ENCODE assay signal across 28 cellular contexts in the genomic region with DNA sequence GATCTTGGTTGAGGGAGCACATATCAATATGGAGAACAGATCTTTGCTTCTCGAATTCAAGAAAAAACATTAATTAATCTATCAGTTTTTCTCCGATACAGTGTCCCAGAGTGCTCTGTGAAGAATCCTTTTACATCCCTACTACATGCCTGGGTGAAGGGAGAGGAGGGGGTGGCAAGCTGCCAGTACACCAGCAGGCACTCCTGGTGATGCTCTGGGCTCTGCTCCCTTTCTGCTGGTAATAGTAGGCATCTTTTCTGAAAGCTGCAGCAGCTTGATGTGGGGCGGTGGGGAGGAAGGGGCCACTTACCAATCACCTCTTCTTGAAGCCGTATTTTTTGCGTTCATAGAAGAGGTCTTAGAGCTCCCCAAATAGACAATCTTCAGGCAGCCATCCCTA. TPM values are rescaled to one million over a fixed set of nuclear protein-coding genes. Genes with fewer than 3 reads are reported as not detected.
A peak's percentile ranks its signal among the peaks of the same experiment; 100 is the strongest.
DNase-seq lines count a peak whose midpoint lies in the region; ATAC-seq, FAIRE-seq and TF ChIP-seq lines count a peak whose summit lies in the region.
"Had no signal": no experiment of that assay in that cellular context is flagged by ENCODE, and none has a peak within 500 bp of the region (broad histone marks: within the 10 kb centered on the region; RNA-seq: fewer than 3 reads in every experiment).

No MANE protein-coding gene starts in this region.

- no peaks in the 10 kb centered on the region for H3K36me3 ChIP-seq in pancreas
- H3K36me3 ChIP-seq: gastroesophageal sphincter, vagina had no signal

- H3K27ac ChIP-seq in pancreas: no peak overlapping the region
- H3K27ac ChIP-seq: gastroesophageal sphincter, testis, vagina had no signal

- no peak for TF ChIP-seq CTCF in natural killer cell (IDR thresholded peaks at IDR 0.05)
- TF ChIP-seq CTCF in pancreas (IDR thresholded peaks at IDR 0.05): no peak

- H3K27ac Mint-ChIP-seq in natural killer cell treated with Interleukin-12 subunit alpha and Interleukin-12 subunit beta and Interleukin-15 and Interleukin-18, amount 100 ng/mL, for 72 hours: peak overlapping the region; percentile 92 to 94
- peak overlapping the region in 1 of 2 donors; percentile 79 for H3K27ac Mint-ChIP-seq in natural killer cell
- peak overlapping the region; percentile 26 for H3K27ac Mint-ChIP-seq in activated naive CD8-positive, alpha-beta T cell treated with anti-CD3 and anti-CD28 coated beads, Interleukin-2, amount 50 U/mL, for 24 hours
- H3K27ac Mint-ChIP-seq: stimulated activated naive B cell treated with anti-CD40 and anti-IgM and Interleukin-4, amounts not matched to agents 10 μg/mL and 1 μg/mL and 100 μg/mL, for 72 hours had no signal

- peaks cover 6% of the 10 kb centered on the region for H3K36me3 Mint-ChIP-seq in natural killer cell treated with Interleukin-12 subunit alpha and Interleukin-12 subunit beta and Interleukin-15 and Interleukin-18, amount 100 ng/mL, for 72 hours
- H3K36me3 Mint-ChIP-seq in natural killer cell: no peaks in the 10 kb centered on the region
- peaks cover 12% of the 10 kb centered on the region for H3K36me3 Mint-ChIP-seq in activated naive CD8-positive, alpha-beta T cell treated with anti-CD3 and anti-CD28 coated beads, Interleukin-2, amount 50 U/mL, for 24 hours (ENCODE audit: low read depth)
- H3K36me3 Mint-ChIP-seq: CD14-positive monocyte; IgD-negative memory B cell; stimulated activated naive B cell treated with anti-CD40 and anti-IgM and Interleukin-4, amounts not matched to agents 10 μg/mL and 1 μg/mL and 100 μg/mL, for 72 hours had no signal

- H3K4me3 ChIP-seq in pancreas: no peak overlapping the region
- H3K4me3 ChIP-seq: gastroesophageal sphincter, testis, vagina had no signal

- H3K27me3 Mint-ChIP-seq in natural killer cell treated with Interleukin-12 subunit alpha and Interleukin-12 subunit beta and Interleukin-15 and Interleukin-18, amount 100 ng/mL, for 72 hours: no peaks in the 10 kb centered on the region
- H3K27me3 Mint-ChIP-seq in natural killer cell (ENCODE audit: low read depth in 2 of 2): no peaks in the 10 kb centered on the region
- no peaks in the 10 kb centered on the region for H3K27me3 Mint-ChIP-seq in activated naive CD8-positive, alpha-beta T cell treated with anti-CD3 and anti-CD28 coated beads, Interleukin-2, amount 50 U/mL, for 24 hours
- H3K27me3 Mint-ChIP-seq: IgD-negative memory B cell; naive thymus-derived CD8-positive, alpha-beta T cell; stimulated activated naive B cell treated with anti-CD40 and anti-IgM and Interleukin-4, amounts not matched to agents 10 μg/mL and 1 μg/mL and 100 μg/mL, for 72 hours had no signal

- H3K27me3 ChIP-seq in pancreas: no peaks in the 10 kb centered on the region
- H3K27me3 ChIP-seq: gastroesophageal sphincter, testis, vagina had no signal

- 77 to 87% methylated on average over 5 of the region's 5 CpGs for WGBS in pancreas, 2 donors

- no peaks in the 10 kb centered on the region for H3K4me1 ChIP-seq in pancreas
- H3K4me1 ChIP-seq: testis had no signal

- peak overlapping the region; percentile 65 for H3K4me3 Mint-ChIP-seq in natural killer cell treated with Interleukin-12 subunit alpha and Interleukin-12 subunit beta and Interleukin-15 and Interleukin-18, amount 100 ng/mL, for 72 hours
- no peak overlapping the region for H3K4me3 Mint-ChIP-seq in natural killer cell
- H3K4me3 Mint-ChIP-seq in activated naive CD8-positive, alpha-beta T cell treated with anti-CD3 and anti-CD28 coated beads, Interleukin-2, amount 50 U/mL, for 24 hours: no peak overlapping the region
- H3K4me3 Mint-ChIP-seq: CD14-positive monocyte; IgD-negative memory B cell; stimulated activated naive B cell treated with anti-CD40 and anti-IgM and Interleukin-4, amounts not matched to agents 10 μg/mL and 1 μg/mL and 100 μg/mL, for 72 hours had no signal

- FAIRE-seq in pancreas (lab: Jason Lieb, UNC): no peak
- FAIRE-seq: bronchial epithelial cell, G401.6, islet of Langerhans had no signal

- no peaks in the 10 kb centered on the region for H3K9me3 Mint-ChIP-seq in natural killer cell treated with Interleukin-12 subunit alpha and Interleukin-12 subunit beta and Interleukin-15 and Interleukin-18, amount 100 ng/mL, for 72 hours
- H3K9me3 Mint-ChIP-seq in natural killer cell: no peaks in the 10 kb centered on the region
- H3K9me3 Mint-ChIP-seq in activated naive CD8-positive, alpha-beta T cell treated with anti-CD3 and anti-CD28 coated beads, Interleukin-2, amount 50 U/mL, for 24 hours: no peaks in the 10 kb centered on the region
- H3K9me3 Mint-ChIP-seq: IgD-negative memory B cell; naive thymus-derived CD8-positive, alpha-beta T cell; stimulated activated naive B cell treated with anti-CD40 and anti-IgM and Interleukin-4, amounts not matched to agents 10 μg/mL and 1 μg/mL and 100 μg/mL, for 72 hours had no signal

- intact Hi-C loops in natural killer cell (cut with micrococcal nuclease) (no loop called here), pancreas (cut with DNase I) (no loop called here)

- no peaks in the 10 kb centered on the region for H3K9me3 ChIP-seq in pancreas
- H3K9me3 ChIP-seq: gastroesophageal sphincter, testis, vagina had no signal

- no peak for ATAC-seq in natural killer cell treated with Interleukin-12 subunit alpha and Interleukin-12 subunit beta and Interleukin-15 and Interleukin-18, amount 100 ng/mL, for 72 hours
- ATAC-seq in natural killer cell: no peak
- ATAC-seq in activated naive CD8-positive, alpha-beta T cell treated with anti-CD3 and anti-CD28 coated beads, Interleukin-2, amount 50 U/mL, for 24 hours: no peak
- no peak for ATAC-seq in pancreas
- ATAC-seq: gastroesophageal sphincter; left ventricle myocardium superior; naive thymus-derived CD8-positive, alpha-beta T cell; Panc1; stimulated activated naive B cell treated with anti-CD40 and anti-IgM and Interleukin-4, amounts not matched to agents 10 μg/mL and 1 μg/mL and 100 μg/mL, for 72 hours had no signal

- no peak for DNase-seq in natural killer cell treated with Interleukin-12 subunit alpha and Interleukin-12 subunit beta and Interleukin-15 and Interleukin-18, amount 100 ng/mL, for 72 hours (ENCODE audit: low spot score)
- no peak for DNase-seq in natural killer cell
- DNase-seq in NCI-H446 (lab: John Stamatoyannopoulos, UW): peak; percentile 7 to 56
- DNase-seq in activated naive CD8-positive, alpha-beta T cell treated with anti-CD3 and anti-CD28 coated beads, Interleukin-2, amount 50 U/mL, for 24 hours: no peak
- DNase-seq in NCI-H82 (lab: John Stamatoyannopoulos, UW): no peak
- no peak for DNase-seq in foreskin melanocyte
- no peak for DNase-seq in pancreas
- DNase-seq: activated CD4-positive, alpha-beta T cell treated with anti-CD3 and anti-CD28 coated beads for 4 hours; activated naive CD4-positive, alpha-beta T cell treated with Interleukin-2 at 50 U/mL for 16 hours; DMS153; left ventricle myocardium superior; midbrain; naive thymus-derived CD8-positive, alpha-beta T cell; NCI-H1092 treated with DMSO at 0.1 percent for 48 hours; NCI-H2029; NCI-H226; SHP77 treated with DMSO at 0.1 percent for 48 hours; stimulated activated CD4-positive, alpha-beta T cell treated with anti-CD3 and anti-CD28 coated beads, Interleukin-2, amount 100 ng/mL, for 48 hours; stimulated activated naive B cell treated with anti-CD40 and anti-IgM and Interleukin-4, amounts not matched to agents 10 μg/mL and 1 μg/mL and 100 μg/mL, for 72 hours; testis had no signal

- peaks cover 29 to 30% of the 10 kb centered on the region in 2 donors for H3K4me1 Mint-ChIP-seq in natural killer cell treated with Interleukin-12 subunit alpha and Interleukin-12 subunit beta and Interleukin-15 and Interleukin-18, amount 100 ng/mL, for 72 hours (ENCODE audit: low read depth in 2 of 2)
- H3K4me1 Mint-ChIP-seq in natural killer cell: peaks cover 0 to 16% of the 10 kb centered on the region in 2 donors
- H3K4me1 Mint-ChIP-seq in activated naive CD8-positive, alpha-beta T cell treated with anti-CD3 and anti-CD28 coated beads, Interleukin-2, amount 50 U/mL, for 24 hours: peaks cover 45% of the 10 kb centered on the region

RNA-seq across cellular contexts. Expression of gene PBX4, which starts 30.7 kb away (rescaled TPM):
- 10 to 100 TPM; 26.3 to 80.1 TPM for total RNA-seq in natural killer cell treated with Interleukin-12 subunit alpha and Interleukin-12 subunit beta and Interleukin-15 and Interleukin-18, amount 100 ng/mL, for 72 hours
- total RNA-seq in natural killer cell (10 to 100 TPM; 10.7 to 15.9 (median 11.1) TPM), pancreas (under 1 TPM; 0.18 to 0.53 (median 0.43) TPM)
- 1 to 10 TPM; 3.9 to 4.0 TPM for polyA plus RNA-seq in pancreas
- polyA plus RNA-seq: CD14-positive monocyte had no signal

RNA-seq across cellular contexts. Expression of gene LPAR2, which starts 40.2 kb away (rescaled TPM):
- total RNA-seq in natural killer cell treated with Interleukin-12 subunit alpha and Interleukin-12 subunit beta and Interleukin-15 and Interleukin-18, amount 100 ng/mL, for 72 hours: 10 to 100 TPM; 33.7 to 35.0 TPM
- total RNA-seq in natural killer cell: 10 to 100 TPM; 52.1 to 81.5 (median 56.4) TPM
- total RNA-seq in pancreas: 10 to 100 TPM in 4 of 6 donors, 1 to 10 TPM in 2; 9.6 to 16.1 (median 10.7) TPM
- 10 to 100 TPM; 24.2 to 28.6 TPM for polyA plus RNA-seq in pancreas

RNA-seq across cellular contexts. Expression of gene CILP2, which starts 49.7 kb away (rescaled TPM):
- under 1 TPM; 0.21 to 0.42 TPM for total RNA-seq in natural killer cell treated with Interleukin-12 subunit alpha and Interleukin-12 subunit beta and Interleukin-15 and Interleukin-18, amount 100 ng/mL, for 72 hours
- total RNA-seq in natural killer cell (under 1 TPM; 0.05 to 0.20 (median 0.11) TPM), pancreas (1 to 10 TPM in 1 of 6 donors, under 1 TPM in 1, not detected in 4; 0.12 to 1.4 TPM)
- not detected for polyA plus RNA-seq in pancreas
- polyA plus RNA-seq: CD14-positive monocyte, IgD-negative memory B cell had no signal

RNA-seq across cellular contexts. Expression of gene GMIP, which starts 55.7 kb away (rescaled TPM):
- 100 to 1,000 TPM in 1 of 2 donors, 10 to 100 TPM in 1; 87.2 to 112 TPM for total RNA-seq in natural killer cell treated with Interleukin-12 subunit alpha and Interleukin-12 subunit beta and Interleukin-15 and Interleukin-18, amount 100 ng/mL, for 72 hours
- total RNA-seq in natural killer cell (100 to 1,000 TPM; 134 to 188 (median 150) TPM), pancreas (10 to 100 TPM in 1 of 6 donors, 1 to 10 TPM in 5; 5.4 to 16.4 (median 6.6) TPM)
- 10 to 100 TPM in 1 of 2 donors, 1 to 10 TPM in 1; 3.5 to 10.5 TPM for polyA plus RNA-seq in pancreas

RNA-seq across cellular contexts. Expression of gene YJEFN3, which starts 59.1 kb away (rescaled TPM):
- total RNA-seq in natural killer cell treated with Interleukin-12 subunit alpha and Interleukin-12 subunit beta and Interleukin-15 and Interleukin-18, amount 100 ng/mL, for 72 hours: 10 to 100 TPM in 1 of 2 donors, 1 to 10 TPM in 1; 10.0 to 14.9 TPM
- 1 to 10 TPM; 4.0 to 6.0 (median 4.3) TPM for total RNA-seq in natural killer cell
- 1 to 10 TPM in 5 of 6 donors, under 1 TPM in 1; 0.76 to 3.7 (median 1.9) TPM for total RNA-seq in pancreas
- polyA plus RNA-seq in pancreas: 10 to 100 TPM; 28.4 to 38.8 TPM
- polyA plus RNA-seq: CD14-positive monocyte, IgD-negative memory B cell had no signal

Comparison
In these comparisons a context has a peak if more than half of its experiments do, and no peak if none do; other contexts are left out.
1. DNase-seq: peak in NCI-H446 (2 of 2); none in natural killer cell treated with Interleukin-12 subunit alpha and Interleukin-12 subunit beta and Interleukin-15 and Interleukin-18, amount 100 ng/mL, for 72 hours (single experiment), natural killer cell (single experiment), activated naive CD8-positive, alpha-beta T cell treated with anti-CD3 and anti-CD28 coated beads, Interleukin-2, amount 50 U/mL, for 24 hours (single experiment), NCI-H82 (single experiment), foreskin melanocyte (single experiment) and pancreas (0 of 6).
2. RNA of gene PBX4, which starts 30.7 kb away (total RNA-seq): 26.3 to 80.1 TPM in natural killer cell treated with Interleukin-12 subunit alpha and Interleukin-12 subunit beta and Interleukin-15 and Interleukin-18, amount 100 ng/mL, for 72 hours and 10.7 to 15.9 TPM in natural killer cell; 0.18 to 0.53 TPM in pancreas; every median in the first group is over 4 times any median in the second.